ENCODE assay signal across 30 cellular contexts in genomic region chr3:82807781-82808180, GRCh38.
"Had no signal": no experiment of that assay in that cellular context is flagged by ENCODE, and none has a peak within 500 bp of the region (broad histone marks: within the 10 kb centered on the region; RNA-seq: fewer than 3 reads in every experiment).

No MANE protein-coding gene starts in this region.

- H3K27ac ChIP-seq: ascending aorta, breast epithelium, cardiac muscle cell, epithelial cell of prostate, esophagus squamous epithelium, gastroesophageal sphincter, WERI-Rb-1 had no signal

- H3K36me3 ChIP-seq: ascending aorta, breast epithelium, cardiac muscle cell, esophagus squamous epithelium, gastroesophageal sphincter, WERI-Rb-1 had no signal

- H3K4me1 ChIP-seq: ascending aorta, breast epithelium, esophagus squamous epithelium, gastroesophageal sphincter had no signal

- DNase-seq: activated B cell treated with CpG ODN at 0.5 μM for 24 hours; activated CD4-positive, alpha-beta T cell treated with anti-CD3 and anti-CD28 coated beads for 48 hours; activated CD4-positive, alpha-beta T cell treated with anti-CD3 and anti-CD28 coated beads, Interleukin-2, amount 50 U/mL, for 1 hour; activated CD4-positive, alpha-beta T cell treated with anti-CD3 and anti-CD28 coated beads, Interleukin-2, amount 50 U/mL, for 48 hours; activated CD8-positive, alpha-beta memory T cell treated with anti-CD3 and anti-CD28 coated beads for 24 hours; activated CD8-positive, alpha-beta T cell treated with anti-CD3 and anti-CD28 coated beads for 36 hours; activated gamma-delta T cell; activated naive CD4-positive, alpha-beta T cell; activated naive CD4-positive, alpha-beta T cell treated with anti-CD3 and anti-CD28 coated beads, Interleukin-2, amount 10 ng/mL, durations not matched to agents 7 days and 5 days; activated naive CD8-positive, alpha-beta T cell treated with anti-CD3 and anti-CD28 coated beads, Interleukin-2, amount 10 ng/mL, durations not matched to agents 7 days and 5 days; activated T-cell treated with anti-CD3 and anti-CD28 coated beads for 4 hours; activated T-cell treated with anti-CD3 and anti-CD28 coated beads, Interleukin-2, amount 50 U/mL, for 24 hours; activated T-cell treated with anti-CD3 and anti-CD28 coated beads, Interleukin-2, amount 50 U/mL, for 72 hours; effector CD8-positive, alpha-beta T cell; esophagus squamous epithelium; foreskin melanocyte; T-helper 1 cell; T-helper 17 cell; T1000; WERI-Rb-1 had no signal

- H3K9me3 ChIP-seq: esophagus squamous epithelium, gastroesophageal sphincter had no signal

- H3K4me3 Mint-ChIP-seq: activated B cell treated with CpG ODN at 0.5 μM for 24 hours; activated CD8-positive, alpha-beta T cell treated with anti-CD3 and anti-CD28 coated beads for 36 hours; activated naive CD4-positive, alpha-beta T cell treated with anti-CD3 and anti-CD28 coated beads, Interleukin-2, amount 10 ng/mL, durations not matched to agents 7 days and 5 days; activated naive CD8-positive, alpha-beta T cell treated with anti-CD3 and anti-CD28 coated beads, Interleukin-2, amount 10 ng/mL, durations not matched to agents 7 days and 5 days; activated T-cell treated with anti-CD3 and anti-CD28 coated beads, Interleukin-2, amount 50 U/mL, for 24 hours; activated T-cell treated with anti-CD3 and anti-CD28 coated beads, Interleukin-2, amount 50 U/mL, for 72 hours; brain; central memory CD8-positive, alpha-beta T cell; T-helper 17 cell; T-helper 2 cell treated with Interferon-gamma antibody and Interleukin-4, amounts not matched to agents 5 μg/mL and 100 μg/mL, for 36 hours had no signal

- H3K27ac Mint-ChIP-seq: activated B cell treated with CpG ODN at 0.5 μM for 24 hours; activated CD8-positive, alpha-beta T cell treated with anti-CD3 and anti-CD28 coated beads for 36 hours; activated naive CD4-positive, alpha-beta T cell treated with anti-CD3 and anti-CD28 coated beads, Interleukin-2, amount 10 ng/mL, durations not matched to agents 7 days and 5 days; activated naive CD4-positive, alpha-beta T cell treated with anti-CD3 and anti-CD28 coated beads, Interleukin-2, amount 50 U/mL, for 72 hours; activated naive CD8-positive, alpha-beta T cell treated with anti-CD3 and anti-CD28 coated beads, Interleukin-2, amount 10 ng/mL, durations not matched to agents 7 days and 5 days; activated T-cell treated with anti-CD3 and anti-CD28 coated beads, Interleukin-2, amount 50 U/mL, for 24 hours; activated T-cell treated with anti-CD3 and anti-CD28 coated beads, Interleukin-2, amount 50 U/mL, for 72 hours; brain; T-helper 17 cell; T-helper 2 cell treated with Interferon-gamma antibody and Interleukin-4, amounts not matched to agents 5 μg/mL and 100 μg/mL, for 36 hours had no signal

- H3K27me3 Mint-ChIP-seq: activated B cell treated with CpG ODN at 0.5 μM for 24 hours; activated CD8-positive, alpha-beta T cell treated with anti-CD3 and anti-CD28 coated beads for 36 hours; activated naive CD4-positive, alpha-beta T cell treated with anti-CD3 and anti-CD28 coated beads, Interleukin-2, amount 10 ng/mL, durations not matched to agents 7 days and 5 days; activated naive CD8-positive, alpha-beta T cell treated with anti-CD3 and anti-CD28 coated beads, Interleukin-2, amount 10 ng/mL, durations not matched to agents 7 days and 5 days; activated T-cell treated with anti-CD3 and anti-CD28 coated beads, Interleukin-2, amount 50 U/mL, for 24 hours; central memory CD8-positive, alpha-beta T cell; T-helper 17 cell had no signal

- H3K36me3 Mint-ChIP-seq: activated naive CD4-positive, alpha-beta T cell treated with anti-CD3 and anti-CD28 coated beads, Interleukin-2, amount 10 ng/mL, durations not matched to agents 7 days and 5 days; activated naive CD8-positive, alpha-beta T cell treated with anti-CD3 and anti-CD28 coated beads, Interleukin-2, amount 10 ng/mL, durations not matched to agents 7 days and 5 days; brain had no signal

- H3K4me1 Mint-ChIP-seq: activated B cell treated with CpG ODN at 0.5 μM for 24 hours; activated naive CD4-positive, alpha-beta T cell treated with anti-CD3 and anti-CD28 coated beads, Interleukin-2, amount 10 ng/mL, durations not matched to agents 7 days and 5 days; activated naive CD8-positive, alpha-beta T cell treated with anti-CD3 and anti-CD28 coated beads, Interleukin-2, amount 10 ng/mL, durations not matched to agents 7 days and 5 days; brain; central memory CD8-positive, alpha-beta T cell; T-helper 17 cell had no signal

- H3K4me3 ChIP-seq: ascending aorta, breast epithelium, cardiac muscle cell, esophagus squamous epithelium, gastroesophageal sphincter had no signal

- H3K27me3 ChIP-seq: ascending aorta, breast epithelium, cardiac muscle cell, esophagus squamous epithelium, gastroesophageal sphincter had no signal

- ATAC-seq: activated CD4-positive, CD25-positive, alpha-beta regulatory T cell treated with anti-CD3 and anti-CD28 coated beads, Interleukin-2, amount 50 U/mL, for 24 hours; activated CD8-positive, alpha-beta T cell treated with anti-CD3 and anti-CD28 coated beads for 36 hours; activated naive CD4-positive, alpha-beta T cell treated with anti-CD3 and anti-CD28 coated beads, Interleukin-2, amount 50 U/mL, for 72 hours; activated T-cell treated with anti-CD3 and anti-CD28 coated beads, Interleukin-2, amount 50 U/mL, for 72 hours; gastroesophageal sphincter; T-helper 17 cell had no signal

- H3K9me3 Mint-ChIP-seq: activated naive CD8-positive, alpha-beta T cell treated with anti-CD3 and anti-CD28 coated beads, Interleukin-2, amount 10 ng/mL, durations not matched to agents 7 days and 5 days had no signal
